1 cellular context compared by ENCODE assay signal in the genomic region with DNA sequence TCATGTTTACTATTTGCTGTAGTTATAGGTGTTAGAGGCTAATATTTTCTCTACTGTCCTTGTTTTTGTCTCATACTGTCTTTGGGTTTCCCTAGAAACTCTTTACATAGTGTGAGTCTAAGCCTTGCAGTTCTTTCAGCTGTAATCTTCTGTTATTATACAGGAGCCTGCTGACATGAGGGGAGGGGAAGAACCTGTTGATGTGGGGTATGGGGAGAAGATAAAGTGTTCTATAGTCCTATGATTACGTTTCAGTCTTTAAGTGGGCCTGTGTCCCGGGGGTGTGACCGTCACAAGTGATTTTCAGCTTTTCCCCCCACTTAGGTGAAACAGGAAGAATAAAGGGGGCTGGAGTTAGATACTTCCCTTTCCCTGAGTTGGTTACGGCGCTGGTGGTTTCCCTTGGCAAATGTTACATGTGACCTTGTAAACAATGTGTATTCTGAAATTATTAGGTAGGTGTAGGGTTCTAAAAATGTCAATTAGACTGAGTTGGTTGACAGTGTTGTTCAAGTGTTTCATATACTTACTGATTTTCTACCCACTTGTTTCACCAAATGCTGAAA.
TF ChIP-seq lines count a peak whose summit lies in the region.

No MANE protein-coding gene starts in this region.

TF ChIP-seq in SK-N-SH treated with all-trans-retinoic acid at 6 μM for 48 hours, 23 proteins besides CTCF, POLR2A, EP300 and RAD21 (continued from another document):
- TF ChIP-seq PATZ1 (CRISPR knock-in tag; IDR thresholded peaks at IDR 0.05; ENCODE audit: borderline replicate concordance) (no peak), OSR1 (CRISPR knock-in tag; IDR thresholded peaks at IDR 0.05) (no peak)
